In genomic region chr11:63945482-63946163, GRCh38 we compare ENCODE assay signal across 9 cellular contexts. TPM values are rescaled to one million over a fixed set of nuclear protein-coding genes. Genes with fewer than 3 reads are reported as not detected.
DNase-seq lines count a peak whose midpoint lies in the region; ATAC-seq and TF ChIP-seq lines count a peak whose summit lies in the region.
"Had no signal": no experiment of that assay in that cellular context is flagged by ENCODE, and none has a peak within 500 bp of the region (broad histone marks: within the 10 kb centered on the region; RNA-seq: fewer than 3 reads in every experiment).

No MANE protein-coding gene starts in this region.

- H3K4me3 Mint-ChIP-seq in activated naive CD8-positive, alpha-beta T cell treated with anti-CD3 and anti-CD28 coated beads for 36 hours: no peak overlapping the region
- peak overlapping the region; percentile 47 for H3K4me3 Mint-ChIP-seq in glutamatergic neuron (ENCODE audit: unreplicated experiment)
- no peak overlapping the region for H3K4me3 Mint-ChIP-seq in osteocyte (ENCODE audit: unreplicated experiment)
- H3K4me3 Mint-ChIP-seq: activated naive CD8-positive, alpha-beta T cell had no signal

- H3K27me3 Mint-ChIP-seq in activated naive CD8-positive, alpha-beta T cell treated with anti-CD3 and anti-CD28 coated beads for 36 hours: no peaks in the 10 kb centered on the region
- H3K27me3 Mint-ChIP-seq in glutamatergic neuron (ENCODE audit: unreplicated experiment) (peaks cover 3% of the 10 kb centered on the region), osteocyte (ENCODE audit: unreplicated experiment) (no peaks in the 10 kb centered on the region)
- H3K27me3 Mint-ChIP-seq: activated naive CD8-positive, alpha-beta T cell had no signal

- H3K4me1 Mint-ChIP-seq in activated naive CD8-positive, alpha-beta T cell treated with anti-CD3 and anti-CD28 coated beads for 36 hours: peaks cover 11% of the 10 kb centered on the region
- H3K4me1 Mint-ChIP-seq in glutamatergic neuron (ENCODE audit: low read depth, unreplicated experiment) (peaks cover 22% of the 10 kb centered on the region), osteocyte (ENCODE audit: unreplicated experiment) (peaks cover 19% of the 10 kb centered on the region)

- no peak overlapping the region for H3K27ac Mint-ChIP-seq in activated naive CD8-positive, alpha-beta T cell treated with anti-CD3 and anti-CD28 coated beads for 36 hours
- peak overlapping the region; percentile 44 for H3K27ac Mint-ChIP-seq in glutamatergic neuron (ENCODE audit: unreplicated experiment)
- peak overlapping the region; percentile 31 for H3K27ac Mint-ChIP-seq in osteocyte (ENCODE audit: unreplicated experiment)
- H3K27ac Mint-ChIP-seq: activated naive CD8-positive, alpha-beta T cell had no signal

- no peaks in the 10 kb centered on the region for H3K36me3 Mint-ChIP-seq in activated naive CD8-positive, alpha-beta T cell treated with anti-CD3 and anti-CD28 coated beads for 36 hours
- H3K36me3 Mint-ChIP-seq in glutamatergic neuron (ENCODE audit: unreplicated experiment) (no peaks in the 10 kb centered on the region), osteocyte (ENCODE audit: unreplicated experiment) (peaks cover 2% of the 10 kb centered on the region)
- H3K36me3 Mint-ChIP-seq: activated naive CD8-positive, alpha-beta T cell had no signal

- no peaks in the 10 kb centered on the region for H3K9me3 Mint-ChIP-seq in activated naive CD8-positive, alpha-beta T cell treated with anti-CD3 and anti-CD28 coated beads for 36 hours
- H3K9me3 Mint-ChIP-seq in glutamatergic neuron (ENCODE audit: unreplicated experiment) (no peaks in the 10 kb centered on the region), osteocyte (ENCODE audit: unreplicated experiment) (no peaks in the 10 kb centered on the region)

- DNase-seq in DMS79 treated with DMSO at 0.1 percent for 48 hours (lab: John Stamatoyannopoulos, UW): peak; percentile 51
- peak; percentile 62 for DNase-seq in LHCN-M2 (ENCODE audit: low read depth)
- DNase-seq in SHP77 (lab: John Stamatoyannopoulos, UW): peak; percentile 60 to 61
- DNase-seq in activated naive CD8-positive, alpha-beta T cell treated with anti-CD3 and anti-CD28 coated beads for 36 hours: peak; percentile 37
- DNase-seq in glutamatergic neuron: peak; percentile 72
- DNase-seq in osteocyte (ENCODE audit: extremely low spot score, unreplicated experiment): no peak

- ATAC-seq in HG03432 (IDR thresholded peaks at IDR 0.05; ENCODE audit: unreplicated experiment) (no peak), HG02623 (IDR thresholded peaks at IDR 0.05; ENCODE audit: unreplicated experiment) (no peak)

- TF ChIP-seq CTCF in glutamatergic neuron (IDR thresholded peaks at IDR 0.05; ENCODE audit: partially characterized antibody, unreplicated experiment) (peak; percentile 59), osteocyte (IDR thresholded peaks at IDR 0.05) (peak; percentile 81)

RNA-seq across cellular contexts. Expression of gene NAA40, which starts 6.8 kb away (rescaled TPM):
- total RNA-seq in LHCN-M2 (2014; rRNA removed) (17.6 and 18.3 TPM in 2 replicates), glutamatergic neuron (ENCODE audit: unreplicated experiment) (68.0 TPM), osteocyte (24.0 and 28.1 TPM in 2 replicates)
- polyA plus RNA-seq in LHCN-M2 (2012): 10.4 TPM
- total RNA-seq in activated naive CD8-positive, alpha-beta T cell treated with anti-CD3 and anti-CD28 coated beads for 36 hours: 10 to 100 TPM; 18.3 to 21.6 TPM

RNA-seq across cellular contexts. Expression of gene RCOR2, which starts 28.7 kb away (rescaled TPM):
- total RNA-seq in LHCN-M2 (2014; rRNA removed): 0.23 and 0.58 TPM in 2 replicates
- 0.26 TPM for polyA plus RNA-seq in LHCN-M2 (2012)
- total RNA-seq in activated naive CD8-positive, alpha-beta T cell treated with anti-CD3 and anti-CD28 coated beads for 36 hours: under 1 TPM; 0.58 to 0.82 TPM
- 286 TPM for total RNA-seq in glutamatergic neuron (ENCODE audit: unreplicated experiment)
- total RNA-seq in osteocyte: 2.5 and 2.6 TPM in 2 replicates

RNA-seq across cellular contexts. Expression of gene COX8A, which starts 28.8 kb away (rescaled TPM):
- total RNA-seq in LHCN-M2 (2014; rRNA removed) (611 and 814 TPM in 2 replicates), glutamatergic neuron (ENCODE audit: unreplicated experiment) (289 TPM), osteocyte (253 and 265 TPM in 2 replicates)
- 957 TPM for polyA plus RNA-seq in LHCN-M2 (2012)
- 100 to 1,000 TPM; 450 to 466 TPM for total RNA-seq in activated naive CD8-positive, alpha-beta T cell treated with anti-CD3 and anti-CD28 coated beads for 36 hours

RNA-seq across cellular contexts. Expression of gene OTUB1, which starts 40.6 kb away (rescaled TPM):
- total RNA-seq in LHCN-M2 (2014; rRNA removed) (47.8 and 62.5 TPM in 2 replicates), glutamatergic neuron (ENCODE audit: unreplicated experiment) (126 TPM), osteocyte (66.2 and 71.4 TPM in 2 replicates)
- 93.3 TPM for polyA plus RNA-seq in LHCN-M2 (2012)
- 10 to 100 TPM; 70.5 to 72.0 TPM for total RNA-seq in activated naive CD8-positive, alpha-beta T cell treated with anti-CD3 and anti-CD28 coated beads for 36 hours

Comparison
In these comparisons a context has a peak if more than half of its experiments do, and no peak if none do; other contexts are left out.
1. RNA of gene RCOR2, which starts 28.7 kb away (total RNA-seq): 286 TPM in glutamatergic neuron (single experiment); 2.5 to 2.6 TPM in osteocyte, 0.58 to 0.82 TPM in activated naive CD8-positive, alpha-beta T cell treated with anti-CD3 and anti-CD28 coated beads for 36 hours and 0.23 to 0.58 TPM in LHCN-M2; every median in the first group is over 10 times any median in the second.